9 cellular contexts compared by ENCODE assay signal in the genomic region with DNA sequence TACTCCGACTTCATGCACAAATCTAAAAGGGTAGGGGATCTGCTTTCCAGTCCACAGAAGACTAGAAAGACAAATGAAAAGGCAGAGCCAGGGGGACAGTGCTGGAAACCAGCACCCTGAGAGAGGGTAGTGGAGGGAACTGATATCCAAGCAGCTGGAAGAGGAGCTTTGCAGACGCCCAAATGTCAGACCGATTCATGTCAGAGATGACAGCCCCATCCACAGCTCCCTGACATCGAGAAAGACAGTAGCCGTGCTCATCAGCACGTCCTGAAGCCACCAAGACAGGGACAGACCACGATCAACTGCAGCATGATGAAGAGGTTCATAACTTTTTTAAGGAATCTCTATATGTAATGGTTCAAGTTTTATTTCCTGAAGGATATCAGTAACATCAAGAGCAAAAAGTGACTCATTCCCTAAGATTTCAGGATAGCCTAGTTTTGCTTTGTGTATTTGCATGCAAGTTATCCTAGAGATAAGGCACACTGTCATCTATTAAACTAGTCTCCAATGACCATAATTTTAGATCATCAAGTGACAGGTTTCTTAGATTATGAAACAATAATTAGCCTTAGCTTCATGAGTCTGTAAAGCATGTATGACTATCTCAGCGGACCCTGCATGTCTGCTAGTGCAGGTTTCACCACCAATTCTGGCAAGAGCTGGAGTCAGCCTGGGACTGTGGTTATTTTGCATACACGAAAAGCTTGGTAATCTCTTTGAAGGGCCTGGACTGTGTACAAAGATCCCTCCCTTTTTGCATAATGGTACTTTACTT. TPM values are rescaled to one million over a fixed set of nuclear protein-coding genes. Genes with fewer than 3 reads are reported as not detected.
DNase-seq lines count a peak whose midpoint lies in the region; ATAC-seq, FAIRE-seq and TF ChIP-seq lines count a peak whose summit lies in the region.
"Had no signal": no experiment of that assay in that cellular context is flagged by ENCODE, and none has a peak within 500 bp of the region (broad histone marks: within the 10 kb centered on the region; RNA-seq: fewer than 3 reads in every experiment).

No MANE protein-coding gene starts in this region.

- H3K4me3 ChIP-seq in adipocyte (ENCODE audit: low read length), result peak overlapping the region; percentile 57
- H3K4me3 ChIP-seq in mesenchymal stem cell (ENCODE audit: insufficient read depth in 1 of 2, low read depth in 1 of 2, low read length in 2 of 2), result peak overlapping the region in 1 of 2 experiments; percentile 16

- CTCF ChIA-PET in activated CD8-positive, alpha-beta memory T cell treated with anti-CD3 and anti-CD28 coated beads, Interleukin-2, amount 10 ng/mL, durations not matched to agents 7 days and 5 days (lab: Charles Lee), result interaction anchor here (1.0 to 4.3 kb wide), 6 partner anchors 11 to 42 kb away, joined by 3 to 23 read pairs (median 5); no protein-coding TSS in a partner anchor

- peak; percentile 15 for DNase-seq in COLO829 (ENCODE audit: low spot score)
- peak; percentile 98 for DNase-seq in M059J (ENCODE audit: low read depth)
- DNase-seq in adipocyte (ENCODE audit: low read depth), result peak; percentile 93
- DNase-seq in mesenchymal stem cell, result peak; percentile 80
- no peak for DNase-seq in urothelium cell line (ENCODE audit: low spot score)
- DNase-seq in NCI-H1417 (lab: John Stamatoyannopoulos, UW), result no peak
- no peak for DNase-seq in endothelial cell (ENCODE audit: low spot score)
- no peak for DNase-seq in activated CD8-positive, alpha-beta memory T cell treated with anti-CD3 and anti-CD28 coated beads, Interleukin-2, amount 10 ng/mL, durations not matched to agents 7 days and 5 days
- DNase-seq: activated naive CD8-positive, alpha-beta T cell treated with anti-CD3 and anti-CD28 coated beads, Interleukin-2, amount 10 ng/mL, durations not matched to agents 7 days and 5 days had no signal

- no peak overlapping the region for H2BK15ac ChIP-seq in mesenchymal stem cell (ENCODE audit: low read depth, poor library complexity, severe bottlenecking)

- H3K4me3 Mint-ChIP-seq in endothelial cell (ENCODE audit: unreplicated experiment), result no peak overlapping the region
- no peak overlapping the region for H3K4me3 Mint-ChIP-seq in activated CD8-positive, alpha-beta memory T cell treated with anti-CD3 and anti-CD28 coated beads, Interleukin-2, amount 10 ng/mL, durations not matched to agents 7 days and 5 days
- H3K4me3 Mint-ChIP-seq: activated naive CD8-positive, alpha-beta T cell treated with anti-CD3 and anti-CD28 coated beads, Interleukin-2, amount 10 ng/mL, durations not matched to agents 7 days and 5 days had no signal

- H3K4me1 ChIP-seq in adipocyte (ENCODE audit: control insufficient read depth, insufficient read depth, low read length), result peaks cover 18% of the 10 kb centered on the region
- peaks cover 2% of the 10 kb centered on the region for H3K4me1 ChIP-seq in mesenchymal stem cell (ENCODE audit: control insufficient read depth, insufficient read depth, low read depth, low read length)

- no peaks in the 10 kb centered on the region for H3K36me3 Mint-ChIP-seq in endothelial cell (ENCODE audit: low read depth, unreplicated experiment)
- peaks cover 3% of the 10 kb centered on the region for H3K36me3 Mint-ChIP-seq in activated CD8-positive, alpha-beta memory T cell treated with anti-CD3 and anti-CD28 coated beads, Interleukin-2, amount 10 ng/mL, durations not matched to agents 7 days and 5 days
- H3K36me3 Mint-ChIP-seq: activated naive CD8-positive, alpha-beta T cell treated with anti-CD3 and anti-CD28 coated beads, Interleukin-2, amount 10 ng/mL, durations not matched to agents 7 days and 5 days had no signal

- H3K9me3 ChIP-seq in adipocyte (ENCODE audit: control insufficient read depth, low read length) (no peaks in the 10 kb centered on the region), mesenchymal stem cell (ENCODE audit: control insufficient read depth, low read length) (no peaks in the 10 kb centered on the region)

- H2BK12ac ChIP-seq in mesenchymal stem cell (ENCODE audit: low read length in 2 of 2), result no peak overlapping the region

- no peak overlapping the region for H3K9ac ChIP-seq in adipocyte (ENCODE audit: low read length)
- H3K9ac ChIP-seq in mesenchymal stem cell (ENCODE audit: low read length), result peak overlapping the region; percentile 60

- ATAC-seq in activated CD8-positive, alpha-beta memory T cell treated with anti-CD3 and anti-CD28 coated beads, Interleukin-2, amount 10 ng/mL, durations not matched to agents 7 days and 5 days, result no peak

- no peak overlapping the region for H4K8ac ChIP-seq in mesenchymal stem cell (ENCODE audit: low read length)

- H2BK5ac ChIP-seq in mesenchymal stem cell (ENCODE audit: low read depth, low read length, poor library complexity, severe bottlenecking), result no peak overlapping the region

- H2AFZ ChIP-seq in mesenchymal stem cell (ENCODE audit: low read depth, low read length), result no peak overlapping the region

- H3K79me1 ChIP-seq in mesenchymal stem cell (replicated peaks; ENCODE audit: low read length, poor library complexity, severe bottlenecking), result no peaks in the 10 kb centered on the region

- no peak overlapping the region for H3K23ac ChIP-seq in mesenchymal stem cell (ENCODE audit: low read length in 2 of 2)

- H3K14ac ChIP-seq in mesenchymal stem cell (ENCODE audit: low read length in 2 of 2), result no peak overlapping the region

- no peak overlapping the region for H3K27ac Mint-ChIP-seq in endothelial cell (ENCODE audit: unreplicated experiment)
- H3K27ac Mint-ChIP-seq in activated CD8-positive, alpha-beta memory T cell treated with anti-CD3 and anti-CD28 coated beads, Interleukin-2, amount 10 ng/mL, durations not matched to agents 7 days and 5 days, result no peak overlapping the region
- H3K27ac Mint-ChIP-seq: activated naive CD8-positive, alpha-beta T cell treated with anti-CD3 and anti-CD28 coated beads, Interleukin-2, amount 10 ng/mL, durations not matched to agents 7 days and 5 days had no signal

- no peak overlapping the region for H2BK120ac ChIP-seq in mesenchymal stem cell (ENCODE audit: low read depth, low read length)

- H3K36me3 ChIP-seq in adipocyte (ENCODE audit: control insufficient read depth, insufficient read depth, low read length, severe bottlenecking) (no peaks in the 10 kb centered on the region), mesenchymal stem cell (ENCODE audit: control insufficient read depth in 1 of 2, insufficient read depth in 2 of 2, low read depth in 1 of 2, low read length in 2 of 2) (no peaks in the 10 kb centered on the region)

- TF ChIP-seq CTCF in endothelial cell (IDR thresholded peaks at IDR 0.05; ENCODE audit: unreplicated experiment), result no peak

- H3K4ac ChIP-seq in mesenchymal stem cell (ENCODE audit: low read depth in 1 of 2, low read length in 2 of 2), result no peak overlapping the region

- FAIRE-seq in urothelium cell line (lab: Jason Lieb, UNC), result no peak

- H2AK5ac ChIP-seq in mesenchymal stem cell (ENCODE audit: low read length, severe bottlenecking), result no peak overlapping the region

- H3K27me3 ChIP-seq in adipocyte (replicated peaks; ENCODE audit: control insufficient read depth, insufficient read depth, low read length), result no peaks in the 10 kb centered on the region
- peaks cover 0 to 5% of the 10 kb centered on the region in 2 experiments for H3K27me3 ChIP-seq in mesenchymal stem cell (ENCODE audit: control insufficient read depth in 1 of 2, insufficient read depth in 1 of 2, low read length in 2 of 2)

- no peaks in the 10 kb centered on the region for H3K9me3 Mint-ChIP-seq in endothelial cell (ENCODE audit: unreplicated experiment)
- no peaks in the 10 kb centered on the region for H3K9me3 Mint-ChIP-seq in activated CD8-positive, alpha-beta memory T cell treated with anti-CD3 and anti-CD28 coated beads, Interleukin-2, amount 10 ng/mL, durations not matched to agents 7 days and 5 days (ENCODE audit: low read depth)

- H3K4me1 Mint-ChIP-seq in endothelial cell (ENCODE audit: unreplicated experiment), result peaks cover 3% of the 10 kb centered on the region
- H3K4me1 Mint-ChIP-seq in activated CD8-positive, alpha-beta memory T cell treated with anti-CD3 and anti-CD28 coated beads, Interleukin-2, amount 10 ng/mL, durations not matched to agents 7 days and 5 days, result peaks cover 34% of the 10 kb centered on the region

- WGBS in mesenchymal stem cell, result 72% methylated on average over 7 of the region's 9 CpGs

- H3K27me3 Mint-ChIP-seq in endothelial cell (ENCODE audit: unreplicated experiment), result peaks cover 4% of the 10 kb centered on the region
- no peaks in the 10 kb centered on the region for H3K27me3 Mint-ChIP-seq in activated CD8-positive, alpha-beta memory T cell treated with anti-CD3 and anti-CD28 coated beads, Interleukin-2, amount 10 ng/mL, durations not matched to agents 7 days and 5 days

- H4K91ac ChIP-seq in mesenchymal stem cell (ENCODE audit: low read length), result no peak overlapping the region

- H3K4me2 ChIP-seq in mesenchymal stem cell (ENCODE audit: low read length, poor library complexity, severe bottlenecking), result no peak overlapping the region

- no peak overlapping the region for H3K18ac ChIP-seq in mesenchymal stem cell (ENCODE audit: low read depth in 1 of 2, low read length in 2 of 2)

- H3K27ac ChIP-seq in mesenchymal stem cell (ENCODE audit: low read length, poor library complexity, severe bottlenecking), result peak overlapping the region; percentile 46

RNA-seq across cellular contexts. Expression of gene PRDM1, which starts 43.0 kb away (rescaled TPM):
- 8.0 and 14.8 TPM in 2 replicates for total RNA-seq in M059J (2014; rRNA removed; shearing (Covaris generic))
- 7.5 TPM for polyA plus RNA-seq in mesenchymal stem cell (2013, experiment 1 of 2)
- polyA plus RNA-seq in mesenchymal stem cell (2013, experiment 2 of 2), result 7.3 TPM
- 19.6 TPM for total RNA-seq in endothelial cell (ENCODE audit: unreplicated experiment)
- 100 to 1,000 TPM in 1 of 2 experiments, 10 to 100 TPM in 1; 97.1 to 132 TPM for total RNA-seq in activated CD8-positive, alpha-beta memory T cell treated with anti-CD3 and anti-CD28 coated beads, Interleukin-2, amount 10 ng/mL, durations not matched to agents 7 days and 5 days

Comparison
In these comparisons a context has a peak if more than half of its experiments do, and no peak if none do; other contexts are left out.
1. DNase-seq: peak in COLO829 (single experiment), M059J (single experiment), adipocyte (single experiment) and mesenchymal stem cell (single experiment); none in urothelium cell line (single experiment), NCI-H1417 (0 of 3), endothelial cell (single experiment) and activated CD8-positive, alpha-beta memory T cell treated with anti-CD3 and anti-CD28 coated beads, Interleukin-2, amount 10 ng/mL, durations not matched to agents 7 days and 5 days (single experiment).